31 cellular contexts compared by ENCODE assay signal in genomic region chr9:86829496-86830046, GRCh38.
"Had no signal": no experiment of that assay in that cellular context is flagged by ENCODE, and none has a peak within 500 bp of the region (broad histone marks: within the 10 kb centered on the region; RNA-seq: fewer than 3 reads in every experiment).

No MANE protein-coding gene starts in this region.

- DNase-seq: activated CD4-positive, alpha-beta memory T cell treated with anti-CD3 and anti-CD28 coated beads for 36 hours; activated CD4-positive, alpha-beta T cell treated with anti-CD3 and anti-CD28 coated beads, Interleukin-2, amount 10 ng/mL, durations not matched to agents 24 days and 14 days; activated CD4-positive, CD25-positive, alpha-beta regulatory T cell treated with anti-CD3 and anti-CD28 coated beads, Interleukin-2, amount 50 U/mL, for 72 hours; activated CD8-positive, alpha-beta memory T cell treated with anti-CD3 and anti-CD28 coated beads, Interleukin-2, amount 50 U/mL, for 4 hours; activated gamma-delta T cell; activated naive CD4-positive, alpha-beta T cell treated with anti-CD3 and anti-CD28 coated beads, Interleukin-2, amount 10 ng/mL, durations not matched to agents 7 days and 5 days; activated naive CD8-positive, alpha-beta T cell treated with anti-CD3 and anti-CD28 coated beads, Interleukin-2, amount 10 ng/mL, durations not matched to agents 7 days and 5 days; activated T-cell treated with anti-CD3 and anti-CD28 coated beads, Interleukin-2, amount 50 U/mL, for 24 hours; amygdala; central memory CD4-positive, alpha-beta T cell; dermis blood vessel endothelial cell; effector CD4-positive, alpha-beta T cell; hippocampal formation; immature natural killer cell; kidney; midbrain; naive thymus-derived CD4-positive, alpha-beta T cell; pancreas; stimulated activated CD4-positive, alpha-beta T cell treated with anti-CD3 and anti-CD28 coated beads, Interleukin-15, amount 100 ng/mL, for 24 hours; stimulated activated CD4-positive, alpha-beta T cell treated with anti-CD3 and anti-CD28 coated beads, Interleukin-2, amount 100 ng/mL, for 24 hours; stimulated activated naive CD4-positive, alpha-beta T cell; SW 1271; T1000; transverse colon; WERI-Rb-1 had no signal

- FAIRE-seq: colon, kidney, pancreas, urothelium cell line had no signal

- ATAC-seq: gastroesophageal sphincter; naive thymus-derived CD4-positive, alpha-beta T cell; pancreas had no signal

- H3K4me1 ChIP-seq: breast epithelium, esophagus muscularis mucosa, gastroesophageal sphincter, pancreas, prostate gland, transverse colon had no signal

- H3K9me3 ChIP-seq: breast epithelium, esophagus muscularis mucosa, gastroesophageal sphincter, pancreas, prostate gland, transverse colon had no signal

- H3K4me3 ChIP-seq: breast epithelium, esophagus muscularis mucosa, gastroesophageal sphincter, pancreas, prostate gland, transverse colon had no signal

- H3K36me3 ChIP-seq: breast epithelium, esophagus muscularis mucosa, gastroesophageal sphincter, pancreas, prostate gland, transverse colon, WERI-Rb-1 had no signal

- H3K27me3 ChIP-seq: breast epithelium, esophagus muscularis mucosa, gastroesophageal sphincter, pancreas, transverse colon had no signal

- H3K27ac ChIP-seq: breast epithelium, esophagus muscularis mucosa, gastroesophageal sphincter, pancreas, prostate gland, transverse colon, WERI-Rb-1 had no signal
